In genomic region chr2:207123776-207124391, GRCh38 we compare ENCODE assay signal across 1 cellular context.
TF ChIP-seq lines count a peak whose summit lies in the region.

No MANE protein-coding gene starts in this region.

TF ChIP-seq in SK-N-SH, 30 proteins besides CTCF, POLR2A, EP300 and RAD21 (continued from another document):
- no peak for TF ChIP-seq ZBTB33 (IDR thresholded peaks at IDR 0.05; ENCODE audit: borderline replicate concordance, low read depth)
- no peak for TF ChIP-seq USF2 (IDR thresholded peaks at IDR 0.05; ENCODE audit: borderline replicate concordance, low read depth, low read length)
- no peak for TF ChIP-seq FOXM1 (IDR thresholded peaks at IDR 0.05; ENCODE audit: low read depth)
- TF ChIP-seq MXI1 (IDR thresholded peaks at IDR 0.05; ENCODE audit: low read depth, low read length), result no peak
- no peak for TF ChIP-seq RXRA (IDR thresholded peaks at IDR 0.05; ENCODE audit: borderline replicate concordance, low read depth)
